ENCODE assay signal across 15 cellular contexts in the genomic region with DNA sequence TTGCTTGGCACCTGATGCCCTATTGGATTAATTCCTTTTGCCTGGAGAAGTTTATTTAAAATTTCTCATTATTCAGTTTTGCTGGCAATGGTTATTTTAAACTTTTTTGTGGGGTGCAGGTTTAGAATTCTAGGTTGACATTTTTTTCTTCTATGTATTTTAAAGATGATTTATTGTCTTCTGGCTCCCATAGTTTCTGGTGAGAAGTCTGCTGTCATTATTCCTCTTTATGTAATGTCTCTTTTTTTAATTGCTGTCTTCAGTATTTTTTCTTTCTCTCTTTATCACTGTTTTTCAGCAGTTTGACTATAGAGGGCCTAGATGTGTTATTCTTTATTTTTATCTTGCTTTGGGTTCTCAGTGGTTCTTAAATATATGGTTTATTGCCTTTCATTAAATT. TPM values are rescaled to one million over a fixed set of nuclear protein-coding genes. Genes with fewer than 3 reads are reported as not detected.
DNase-seq lines count a peak whose midpoint lies in the region; ATAC-seq, FAIRE-seq and TF ChIP-seq lines count a peak whose summit lies in the region.
"Had no signal": no experiment of that assay in that cellular context is flagged by ENCODE, and none has a peak within 500 bp of the region (broad histone marks: within the 10 kb centered on the region; RNA-seq: fewer than 3 reads in every experiment).

No MANE protein-coding gene starts in this region.

- CTCF ChIA-PET in A549 (lab: Yijun Ruan, JAX) (no interaction called here), mammary epithelial cell (lab: Charles Lee; ENCODE audit: low non-redundant PET) (no interaction called here)

- BruUV-seq in mammary epithelial cell (replicated peaks; lab: Mats Ljungman, UMichigan), result no TSS peak

- TF ChIP-seq EP300 in A549 (IDR thresholded peaks at IDR 0.05), result no peak

- H3K27ac ChIP-seq in A549 (no peak overlapping the region), mammary epithelial cell (ENCODE audit: insufficient read depth, low read depth, low read length) (no peak overlapping the region)
- H3K27ac ChIP-seq: esophagus squamous epithelium had no signal

- no peak overlapping the region for H3K4me2 ChIP-seq in A549
- no peak overlapping the region for H3K4me2 ChIP-seq in mammary epithelial cell (ENCODE audit: insufficient read depth, low read depth, low read length)

- intact Hi-C loops in mammary epithelial cell (cut with micrococcal nuclease), result no loop called here

- TF ChIP-seq CTCF in A549 (IDR thresholded peaks at IDR 0.05) (no peak), AG09309 (IDR thresholded peaks at IDR 0.05; ENCODE audit: control insufficient read depth, insufficient read depth, low read depth, low read length, missing control alignments) (no peak), mammary epithelial cell (conservative IDR thresholded peaks at IDR 0.05 in 1 of 2, IDR thresholded peaks at IDR 0.05 in 1 of 2; ENCODE audit: extremely low read depth in 1 of 2, insufficient read depth in 1 of 2, low read depth in 1 of 2, low read length in 2 of 2) (no peak)

- H3K27me3 ChIP-seq in mammary epithelial cell (ENCODE audit: insufficient read depth, low read length), result no peaks in the 10 kb centered on the region
- H3K27me3 ChIP-seq: esophagus squamous epithelium had no signal

- H4K20me1 ChIP-seq in mammary epithelial cell (ENCODE audit: insufficient read depth, low read length), result no peaks in the 10 kb centered on the region

- DNase-seq in A549 (ENCODE audit: low read depth in 1 of 2, low spot score in 1 of 2) (peak in 1 of 2 experiments; percentile 57), AG09309 (ENCODE audit: low read depth) (peak; percentile 1), NCI-H460 (ENCODE audit: extremely low read depth, low read depth) (peak; percentile 11), mammary epithelial cell (peak; percentile 19), anterior cingulate cortex (lab: John Stamatoyannopoulos, UW) (no peak), NCI-H1436 treated with DMSO at 0.1 percent for 48 hours (lab: John Stamatoyannopoulos, UW) (no peak)
- DNase-seq: activated CD4-positive, alpha-beta T cell treated with anti-CD3 and anti-CD28 coated beads for 1 hour; Calu3; esophagus squamous epithelium; IMR-90; NCI-H2227 treated with DMSO at 0.1 percent for 48 hours; SHP77 treated with DMSO at 0.1 percent for 48 hours had no signal

- no peak for TF ChIP-seq RAD21 in A549 (conservative IDR thresholded peaks at IDR 0.05 in 1 of 2, IDR thresholded peaks at IDR 0.05 in 1 of 2)

- H3K9ac ChIP-seq in mammary epithelial cell (ENCODE audit: insufficient read depth, low read length), result no peak overlapping the region

- no peak for FAIRE-seq in A549 (lab: Jason Lieb, UNC)
- FAIRE-seq: GM12892 had no signal

- H3K79me2 ChIP-seq in mammary epithelial cell (ENCODE audit: insufficient read depth, low read length), result peaks cover 96% of the 10 kb centered on the region

- in situ Hi-C loops in mammary epithelial cell (cut with MboI; ENCODE audit: low sequenced_read_pairs in 2 of 2), result no loop called here

- H3K4me1 ChIP-seq in A549, result peaks cover 40% of the 10 kb centered on the region
- peaks cover 22% of the 10 kb centered on the region for H3K4me1 ChIP-seq in mammary epithelial cell (ENCODE audit: insufficient read depth, low read length)

- ATAC-seq in A549 (no peak), GM19324 (IDR thresholded peaks at IDR 0.05; ENCODE audit: low FRiP score, unreplicated experiment) (no peak)

- no peak overlapping the region for H3K4me3 ChIP-seq in A549
- H3K4me3 ChIP-seq in AG09309 (ENCODE audit: control insufficient read depth, low read depth, low read length), result no peak overlapping the region
- H3K4me3 ChIP-seq in mammary epithelial cell (replicated peaks in 1 of 3; ENCODE audit: insufficient read depth in 1 of 3, low read depth in 2 of 3, low read length in 3 of 3), result no peak overlapping the region
- H3K4me3 ChIP-seq: esophagus squamous epithelium, HAP-1 had no signal

- TF ChIP-seq POLR2A in A549 (IDR thresholded peaks at IDR 0.05; ENCODE audit: low read length), result no peak

- dilution Hi-C loops in mammary epithelial cell (cut with HindIII; ENCODE audit: low sequenced_read_pairs), result no loop called here

- peaks cover 54% of the 10 kb centered on the region for H3K9me3 ChIP-seq in A549
- H3K9me3 ChIP-seq in mammary epithelial cell (replicated peaks; ENCODE audit: insufficient read depth, low read length), result peaks cover 13% of the 10 kb centered on the region

- no peak overlapping the region for H2AFZ ChIP-seq in mammary epithelial cell (ENCODE audit: low read depth, low read length)

- POLR2A ChIA-PET in A549 (lab: Yijun Ruan, JAX), result no interaction called here

- H3K36me3 ChIP-seq in mammary epithelial cell (ENCODE audit: insufficient read depth, low read length), result peaks cover 25% of the 10 kb centered on the region

TF ChIP-seq in A549, 52 proteins besides CTCF, POLR2A, EP300 and RAD21:
- 0 out of 2 replicates have a peak, but pooled peaks have one; percentile 44 for TF ChIP-seq KDM1A (IDR thresholded peaks at IDR 0.05; ENCODE audit: low read depth)
- TF ChIP-seq, protein P1, sequence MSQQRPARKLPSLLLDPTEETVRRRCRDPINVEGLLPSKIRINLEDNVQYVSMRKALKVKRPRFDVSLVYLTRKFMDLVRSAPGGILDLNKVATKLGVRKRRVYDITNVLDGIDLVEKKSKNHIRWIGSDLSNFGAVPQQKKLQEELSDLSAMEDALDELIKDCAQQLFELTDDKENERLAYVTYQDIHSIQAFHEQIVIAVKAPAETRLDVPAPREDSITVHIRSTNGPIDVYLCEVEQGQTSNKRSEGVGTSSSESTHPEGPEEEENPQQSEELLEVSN (IDR thresholded peaks at IDR 0.05; ENCODE audit: borderline replicate concordance, low read depth), result no peak

RNA-seq across cellular contexts. Expression of gene FOXN2, which starts 33.2 kb away (rescaled TPM):
- 31.4 and 33.1 TPM in 2 replicates for polyA plus RNA-seq in A549 (2011; rRNA removed)
- polyA plus RNA-seq in A549 (2012; cell fraction: cytosol; rRNA removed), result 5.7 and 6.4 TPM in 2 replicates
- 3.3 and 5.0 TPM in 2 replicates for polyA plus RNA-seq in A549 (2012; cell fraction: nucleus; rRNA removed)
- polyA plus RNA-seq in A549 (2017; fragmentation: RNase III; extraction: RNeasy Plus Mini Kit Qiagen cat#74134 plus additional on column Dnase treatment), result 10.9 to 12.2 TPM (median 12.2 TPM) in 3 replicates
- polyA minus RNA-seq in A549 (2011; rRNA and poly(A)+ RNA removed), result 26.6 and 30.8 TPM in 2 replicates
- total RNA-seq in NCI-H460 (2014; rRNA removed; shearing (Covaris generic)), result 42.9 and 44.3 TPM in 2 replicates
- 15.6 and 32.6 TPM in 2 replicates for polyA plus RNA-seq in NCI-H460 (2014; cell fraction: nucleus; rRNA removed)
- total RNA-seq in mammary epithelial cell, result 10 to 100 TPM; 33.4 to 43.3 TPM
- polyA plus RNA-seq in mammary epithelial cell, result 13.6 TPM
- polyA minus RNA-seq in mammary epithelial cell, result 57.5 TPM

Comparison
In these comparisons a context has a peak if more than half of its experiments do, and no peak if none do; other contexts are left out.
1. DNase-seq: peak in AG09309 (single experiment), NCI-H460 (single experiment) and mammary epithelial cell (single experiment); none in anterior cingulate cortex (0 of 58) and NCI-H1436 treated with DMSO at 0.1 percent for 48 hours (single experiment).